In the genomic region with DNA sequence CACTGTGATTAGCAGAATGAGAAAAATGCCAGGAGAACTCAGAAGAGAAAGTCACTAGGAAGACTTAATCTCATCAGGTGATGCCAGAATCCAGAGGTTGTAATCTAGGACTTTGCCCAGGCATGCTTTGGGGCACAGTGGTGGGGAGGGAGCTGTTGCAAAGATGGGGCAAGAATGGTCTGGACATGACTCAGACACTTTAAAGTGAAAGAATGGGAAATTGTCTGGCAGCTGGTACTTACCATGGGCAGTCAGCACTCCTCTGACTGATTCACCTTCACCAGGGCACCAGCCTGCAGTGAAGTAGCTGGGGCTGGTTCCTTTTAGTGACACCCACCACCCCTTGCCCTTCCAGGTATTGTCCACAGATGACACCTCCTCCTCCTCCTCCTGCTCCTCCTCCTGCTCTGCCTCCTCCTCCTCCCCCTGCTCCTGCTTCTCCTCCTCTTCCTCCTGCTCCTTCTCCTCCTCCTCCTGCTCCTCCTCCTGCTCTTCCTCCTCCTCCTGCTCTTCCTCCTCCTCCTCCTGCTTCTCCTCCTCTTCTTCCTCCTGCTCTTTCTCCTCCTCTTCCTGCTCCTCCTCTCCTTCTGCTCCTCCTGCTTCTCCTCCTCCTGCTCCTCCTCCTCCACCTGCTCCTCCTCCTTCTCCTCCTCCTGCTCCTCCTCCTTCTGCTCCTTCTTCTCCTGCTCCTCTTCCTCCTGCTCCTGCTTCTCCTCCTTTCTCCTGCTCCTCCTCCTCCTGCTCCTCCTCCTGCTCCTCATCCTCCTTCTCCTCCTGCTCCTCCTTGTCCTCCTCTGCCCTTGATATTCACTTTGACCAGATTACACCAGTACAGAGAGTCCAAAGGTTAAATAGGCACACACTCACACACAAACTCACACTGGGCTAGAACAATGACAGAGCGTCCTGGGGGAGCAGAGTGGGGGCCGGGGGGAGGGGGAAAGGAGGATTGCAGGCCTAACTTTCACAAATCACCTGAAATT, we compare ENCODE assay signal across 9 cellular contexts. TPM values are rescaled to one million over a fixed set of nuclear protein-coding genes. Genes with fewer than 3 reads are reported as not detected.
DNase-seq lines count a peak whose midpoint lies in the region; ATAC-seq, FAIRE-seq and TF ChIP-seq lines count a peak whose summit lies in the region.
"Had no signal": no experiment of that assay in that cellular context is flagged by ENCODE, and none has a peak within 500 bp of the region (broad histone marks: within the 10 kb centered on the region; RNA-seq: fewer than 3 reads in every experiment).

A gene (minus strand): TSS at position 379 of the 983 bp plus-strand sequence. CDS start 8,739 bp downstream, outside the sequence.

- no peaks in the 10 kb centered on the region for H3K9me3 ChIP-seq in small intestine (ENCODE audit: control insufficient read depth, low read depth)

- H3K4me1 ChIP-seq in small intestine (ENCODE audit: control insufficient read depth in 2 of 2, insufficient read depth in 1 of 2, low read depth in 1 of 2, low read length in 1 of 2): peaks cover 0 to 5% of the 10 kb centered on the region in 2 donors

- CTCF ChIA-PET in HEK293T (lab: Yijun Ruan, JAX): interaction anchor here (1.0 to 1.1 kb wide), 2 partner anchors 70 to 231 kb away, joined by 3 to 5 read pairs; no protein-coding TSS in a partner anchor

- H3K27ac ChIP-seq in small intestine (ENCODE audit: low read depth in 1 of 2, low read length in 1 of 2): peak within 1 kb of the TSS; percentile 70 to 89

- peak; percentile 24 for DNase-seq in DMS114 treated with DMSO at 0.1 percent for 48 hours (lab: John Stamatoyannopoulos, UW; ENCODE audit: unreplicated experiment)
- no peak for DNase-seq in HEK293T (ENCODE audit: extremely low spot score)
- DNase-seq in SKM-1 treated with dmso at 0.1 percent for 144 hours (lab: John Stamatoyannopoulos, UW; ENCODE audit: unreplicated experiment): peak; percentile 60
- DNase-seq in fibroblast of pulmonary artery (ENCODE audit: low read depth): peak; percentile 93
- peak; percentile 98 for DNase-seq in small intestine
- DNase-seq in activated CD8-positive, alpha-beta memory T cell treated with anti-CD3 and anti-CD28 coated beads for 24 hours: no peak

- H3K4me3 ChIP-seq in fibroblast of pulmonary artery (replicated peaks; ENCODE audit: low read depth, low read length): peak within 1 kb of the TSS; percentile 41
- H3K4me3 ChIP-seq in small intestine (ENCODE audit: low read depth in 1 of 2, low read length in 2 of 2): no peak within 1 kb of the TSS

- ATAC-seq in HG02970 (IDR thresholded peaks at IDR 0.05; ENCODE audit: low FRiP score, unreplicated experiment) (no peak), GM19035 (IDR thresholded peaks at IDR 0.05; ENCODE audit: unreplicated experiment) (no peak)

- H3K27me3 ChIP-seq in small intestine (ENCODE audit: control insufficient read depth in 2 of 2, insufficient read depth in 2 of 2, low read length in 2 of 2): no peaks in the 10 kb centered on the region

- WGBS in small intestine, 3 donors: 21 to 75% (median 26%) methylated on average over 2 of the region's 2 CpGs

- POLR2A ChIA-PET in HEK293T (lab: Yijun Ruan, JAX): interaction anchor here (1.5 to 3.0 kb wide), 2 partner anchors 155 kb away, joined by 4 to 13 read pairs; no protein-coding TSS in a partner anchor

- H3K36me3 ChIP-seq in small intestine (ENCODE audit: control insufficient read depth in 2 of 2, insufficient read depth in 2 of 2, low read length in 2 of 2): no peaks in the 10 kb centered on the region

- FAIRE-seq in small intestine (lab: Jason Lieb, UNC): no peak
- FAIRE-seq: TTC549 had no signal

- TF ChIP-seq CTCF in fibroblast of pulmonary artery (IDR thresholded peaks at IDR 0.05; ENCODE audit: low read length, missing control alignments): no peak

TF ChIP-seq in HEK293T, 16 proteins besides CTCF, POLR2A, EP300 and RAD21:
- no peak for TF ChIP-seq NFRKB (IDR thresholded peaks at IDR 0.05)
- TF ChIP-seq, protein P1, sequence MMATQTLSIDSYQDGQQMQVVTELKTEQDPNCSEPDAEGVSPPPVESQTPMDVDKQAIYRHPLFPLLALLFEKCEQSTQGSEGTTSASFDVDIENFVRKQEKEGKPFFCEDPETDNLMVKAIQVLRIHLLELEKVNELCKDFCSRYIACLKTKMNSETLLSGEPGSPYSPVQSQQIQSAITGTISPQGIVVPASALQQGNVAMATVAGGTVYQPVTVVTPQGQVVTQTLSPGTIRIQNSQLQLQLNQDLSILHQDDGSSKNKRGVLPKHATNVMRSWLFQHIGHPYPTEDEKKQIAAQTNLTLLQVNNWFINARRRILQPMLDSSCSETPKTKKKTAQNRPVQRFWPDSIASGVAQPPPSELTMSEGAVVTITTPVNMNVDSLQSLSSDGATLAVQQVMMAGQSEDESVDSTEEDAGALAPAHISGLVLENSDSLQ (IDR thresholded peaks at IDR 0.05): peak; percentile 48; the same call in 1 of the 2 replicates
TF ChIP-seq in HEK293T: peak in this region for 1.

RNA-seq across cellular contexts. Expression of the gene that starts here (rescaled TPM):
- polyA plus RNA-seq in small intestine: 1 to 10 TPM in 2 of 3 donors, under 1 TPM in 1; 0.94 to 2.7 (median 1.1) TPM

Comparison
In these comparisons a context has a peak if more than half of its experiments do, and no peak if none do; other contexts are left out.
1. DNase-seq: peak in DMS114 treated with DMSO at 0.1 percent for 48 hours (single experiment), SKM-1 treated with dmso at 0.1 percent for 144 hours (single experiment), fibroblast of pulmonary artery (single experiment) and small intestine (single experiment); none in HEK293T (single experiment) and activated CD8-positive, alpha-beta memory T cell treated with anti-CD3 and anti-CD28 coated beads for 24 hours (single experiment).